1 cellular context compared by ENCODE assay signal in the genomic region with DNA sequence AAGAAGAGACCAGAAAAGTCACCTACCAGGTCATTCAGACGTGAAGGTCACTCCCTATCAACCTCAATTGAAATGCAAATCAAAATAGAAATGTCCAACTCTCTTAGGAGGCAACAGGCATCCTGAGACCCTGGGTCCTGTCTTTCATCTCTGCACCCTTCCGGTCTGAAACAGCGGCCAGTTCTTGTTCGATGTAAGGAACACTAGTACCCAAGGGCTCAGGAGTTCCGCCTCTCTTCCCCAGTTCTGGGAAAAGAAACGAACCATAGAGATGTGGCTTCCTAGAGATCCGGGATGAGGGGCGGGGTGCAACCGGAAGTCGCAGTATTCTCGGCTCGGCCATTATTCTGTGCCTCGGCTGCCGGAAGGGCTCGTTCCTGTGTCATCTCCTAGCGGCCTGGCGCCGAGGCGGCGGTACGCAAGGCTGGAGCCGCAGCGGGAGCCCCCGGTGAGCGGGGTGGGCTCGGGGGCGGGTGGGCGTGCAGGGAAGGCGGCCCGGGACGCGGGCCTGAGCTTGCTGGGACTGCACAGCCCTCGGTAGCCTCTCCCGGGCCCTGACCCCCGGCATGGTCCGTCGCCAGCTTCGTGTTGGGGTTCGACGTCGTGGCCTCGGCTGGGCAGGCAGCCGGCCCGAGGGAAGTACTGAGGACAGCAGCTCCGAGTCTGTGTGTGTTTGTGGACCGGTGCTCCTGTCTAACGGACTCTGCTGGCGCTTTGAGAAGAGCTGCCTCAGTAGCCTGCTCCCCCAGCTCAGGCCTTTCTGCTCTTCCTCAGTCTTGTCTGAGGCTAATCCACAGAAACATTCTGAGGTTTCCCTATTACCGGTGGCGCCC.
TF ChIP-seq lines count a peak whose summit lies in the region.

A gene (plus strand): TSS at position 341 of the 833 bp plus-strand sequence. CDS start 4,119 bp downstream, outside the sequence.

TF ChIP-seq in K562, 482 proteins besides CTCF, POLR2A, EP300 and RAD21 (continued from another document and continues in another):
- TF ChIP-seq, protein P1, sequence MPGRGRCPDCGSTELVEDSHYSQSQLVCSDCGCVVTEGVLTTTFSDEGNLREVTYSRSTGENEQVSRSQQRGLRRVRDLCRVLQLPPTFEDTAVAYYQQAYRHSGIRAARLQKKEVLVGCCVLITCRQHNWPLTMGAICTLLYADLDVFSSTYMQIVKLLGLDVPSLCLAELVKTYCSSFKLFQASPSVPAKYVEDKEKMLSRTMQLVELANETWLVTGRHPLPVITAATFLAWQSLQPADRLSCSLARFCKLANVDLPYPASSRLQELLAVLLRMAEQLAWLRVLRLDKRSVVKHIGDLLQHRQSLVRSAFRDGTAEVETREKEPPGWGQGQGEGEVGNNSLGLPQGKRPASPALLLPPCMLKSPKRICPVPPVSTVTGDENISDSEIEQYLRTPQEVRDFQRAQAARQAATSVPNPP (IDR thresholded peaks at IDR 0.05; ENCODE audit: borderline replicate concordance, insufficient read depth, insufficient read length) = no peak
- TF ChIP-seq PHF21A (IDR thresholded peaks at IDR 0.05; ENCODE audit: borderline replicate concordance, low read depth) (0 out of 2 replicates have a peak, but pooled peaks have one; percentile 23), RNF2 (IDR thresholded peaks at IDR 0.05) (peak; percentile 47; the same call in 1 of the 2 replicates), SETDB1 (IDR thresholded peaks at IDR 0.05; ENCODE audit: low read length) (no peak), HMGN3 (IDR thresholded peaks at IDR 0.05; ENCODE audit: borderline replicate concordance, extremely low read depth, insufficient read length, low read depth, low read length) (peak; percentile 79), GABPA (tag; conservative IDR thresholded peaks at IDR 0.05; ENCODE audit: low read depth) (peak; percentile 98), NFIC (IDR thresholded peaks at IDR 0.05) (peak; percentile 49), POLR2AphosphoS2 (IDR thresholded peaks at IDR 0.05; ENCODE audit: low read length) (no peak), SOX6 (IDR thresholded peaks at IDR 0.05) (peak; percentile 77), SREBF2 (CRISPR knock-in tag; IDR thresholded peaks at IDR 0.05) (no peak), MEIS2 (IDR thresholded peaks at IDR 0.05; ENCODE audit: partially characterized antibody) (peak; percentile 24), ZNF140 (CRISPR knock-in tag; IDR thresholded peaks at IDR 0.05) (no peak), ZKSCAN1 (IDR thresholded peaks at IDR 0.05; ENCODE audit: low read depth, low read length) (no peak), RBM39 (optimal IDR thresholded peaks at IDR 0.05; ENCODE audit: low read depth, low read length) (no peak), CBX2 (IDR thresholded peaks at IDR 0.05; ENCODE audit: insufficient read depth, low read length, poor library complexity, severe bottlenecking) (no peak), ASH1L (IDR thresholded peaks at IDR 0.05; ENCODE audit: borderline replicate concordance, low read depth, partially characterized antibody) (no peak), FOXJ2 (tag; IDR thresholded peaks at IDR 0.05) (no peak), NR4A1 (CRISPR knock-in tag; IDR thresholded peaks at IDR 0.05) (0 out of 2 replicates have a peak, but pooled peaks have one; percentile 8), NR4A1 (tag; IDR thresholded peaks at IDR 0.05) (no peak), FOXM1 (IDR thresholded peaks at IDR 0.05; ENCODE audit: low read depth) (peak; percentile 53), FOXM1 (CRISPR knock-in tag; IDR thresholded peaks at IDR 0.05; ENCODE audit: low read depth) (peak; percentile 80; the same call in 1 of the 2 replicates), GTF2F1 (IDR thresholded peaks at IDR 0.05; ENCODE audit: low read depth, low read length) (no peak), ZNF717 (CRISPR knock-in tag; IDR thresholded peaks at IDR 0.05) (no peak), KDM4B (IDR thresholded peaks at IDR 0.05; ENCODE audit: borderline replicate concordance in 2 of 2, low read depth in 1 of 2) (peak in 1 of 2 experiments; percentile 90; a peak in 2 of 4 replicates), ZNF584 (CRISPR knock-in tag; IDR thresholded peaks at IDR 0.05; ENCODE audit: low read depth) (no peak), CBX1 (IDR thresholded peaks at IDR 0.05; ENCODE audit: low read depth) (peak; percentile 60; the same call in 1 of the 2 replicates), ZBED1 (IDR thresholded peaks at IDR 0.05) (no peak), PRMT5 (CRISPR knock-in tag; IDR thresholded peaks at IDR 0.05) (0 out of 2 replicates have a peak, but pooled peaks have one; percentile 31), EP400 (IDR thresholded peaks at IDR 0.05) (peak; percentile 84), MECOM (CRISPR knock-in tag; IDR thresholded peaks at IDR 0.05) (no peak), TEAD2 (tag; IDR thresholded peaks at IDR 0.05) (no peak), CCNT2 (IDR thresholded peaks at IDR 0.05; ENCODE audit: borderline replicate concordance, extremely low read depth, insufficient read length, low read depth, low read length) (peak; percentile 34), BRF1 (IDR thresholded peaks at IDR 0.05; ENCODE audit: borderline replicate concordance, extremely low read depth, insufficient read length) (no peak), SMARCA5 (IDR thresholded peaks at IDR 0.05) (no peak), MAZ (CRISPR knock-in tag; conservative IDR thresholded peaks at IDR 0.05 in 1 of 2, IDR thresholded peaks at IDR 0.05 in 1 of 2) (peak; percentile 78 to 95)
- TF ChIP-seq, protein P2, sequence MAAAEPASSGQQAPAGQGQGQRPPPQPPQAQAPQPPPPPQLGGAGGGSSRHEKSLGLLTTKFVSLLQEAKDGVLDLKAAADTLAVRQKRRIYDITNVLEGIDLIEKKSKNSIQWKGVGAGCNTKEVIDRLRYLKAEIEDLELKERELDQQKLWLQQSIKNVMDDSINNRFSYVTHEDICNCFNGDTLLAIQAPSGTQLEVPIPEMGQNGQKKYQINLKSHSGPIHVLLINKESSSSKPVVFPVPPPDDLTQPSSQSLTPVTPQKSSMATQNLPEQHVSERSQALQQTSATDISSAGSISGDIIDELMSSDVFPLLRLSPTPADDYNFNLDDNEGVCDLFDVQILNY (CRISPR knock-in tag; IDR thresholded peaks at IDR 0.05) = no peak
- TF ChIP-seq, protein P3, sequence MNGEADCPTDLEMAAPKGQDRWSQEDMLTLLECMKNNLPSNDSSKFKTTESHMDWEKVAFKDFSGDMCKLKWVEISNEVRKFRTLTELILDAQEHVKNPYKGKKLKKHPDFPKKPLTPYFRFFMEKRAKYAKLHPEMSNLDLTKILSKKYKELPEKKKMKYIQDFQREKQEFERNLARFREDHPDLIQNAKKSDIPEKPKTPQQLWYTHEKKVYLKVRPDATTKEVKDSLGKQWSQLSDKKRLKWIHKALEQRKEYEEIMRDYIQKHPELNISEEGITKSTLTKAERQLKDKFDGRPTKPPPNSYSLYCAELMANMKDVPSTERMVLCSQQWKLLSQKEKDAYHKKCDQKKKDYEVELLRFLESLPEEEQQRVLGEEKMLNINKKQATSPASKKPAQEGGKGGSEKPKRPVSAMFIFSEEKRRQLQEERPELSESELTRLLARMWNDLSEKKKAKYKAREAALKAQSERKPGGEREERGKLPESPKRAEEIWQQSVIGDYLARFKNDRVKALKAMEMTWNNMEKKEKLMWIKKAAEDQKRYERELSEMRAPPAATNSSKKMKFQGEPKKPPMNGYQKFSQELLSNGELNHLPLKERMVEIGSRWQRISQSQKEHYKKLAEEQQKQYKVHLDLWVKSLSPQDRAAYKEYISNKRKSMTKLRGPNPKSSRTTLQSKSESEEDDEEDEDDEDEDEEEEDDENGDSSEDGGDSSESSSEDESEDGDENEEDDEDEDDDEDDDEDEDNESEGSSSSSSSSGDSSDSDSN (IDR thresholded peaks at IDR 0.05; ENCODE audit: borderline replicate concordance in 1 of 2, low read depth in 2 of 2, low read length in 2 of 2) = peak; percentile 83 to 85
- TF ChIP-seq, protein P4, sequence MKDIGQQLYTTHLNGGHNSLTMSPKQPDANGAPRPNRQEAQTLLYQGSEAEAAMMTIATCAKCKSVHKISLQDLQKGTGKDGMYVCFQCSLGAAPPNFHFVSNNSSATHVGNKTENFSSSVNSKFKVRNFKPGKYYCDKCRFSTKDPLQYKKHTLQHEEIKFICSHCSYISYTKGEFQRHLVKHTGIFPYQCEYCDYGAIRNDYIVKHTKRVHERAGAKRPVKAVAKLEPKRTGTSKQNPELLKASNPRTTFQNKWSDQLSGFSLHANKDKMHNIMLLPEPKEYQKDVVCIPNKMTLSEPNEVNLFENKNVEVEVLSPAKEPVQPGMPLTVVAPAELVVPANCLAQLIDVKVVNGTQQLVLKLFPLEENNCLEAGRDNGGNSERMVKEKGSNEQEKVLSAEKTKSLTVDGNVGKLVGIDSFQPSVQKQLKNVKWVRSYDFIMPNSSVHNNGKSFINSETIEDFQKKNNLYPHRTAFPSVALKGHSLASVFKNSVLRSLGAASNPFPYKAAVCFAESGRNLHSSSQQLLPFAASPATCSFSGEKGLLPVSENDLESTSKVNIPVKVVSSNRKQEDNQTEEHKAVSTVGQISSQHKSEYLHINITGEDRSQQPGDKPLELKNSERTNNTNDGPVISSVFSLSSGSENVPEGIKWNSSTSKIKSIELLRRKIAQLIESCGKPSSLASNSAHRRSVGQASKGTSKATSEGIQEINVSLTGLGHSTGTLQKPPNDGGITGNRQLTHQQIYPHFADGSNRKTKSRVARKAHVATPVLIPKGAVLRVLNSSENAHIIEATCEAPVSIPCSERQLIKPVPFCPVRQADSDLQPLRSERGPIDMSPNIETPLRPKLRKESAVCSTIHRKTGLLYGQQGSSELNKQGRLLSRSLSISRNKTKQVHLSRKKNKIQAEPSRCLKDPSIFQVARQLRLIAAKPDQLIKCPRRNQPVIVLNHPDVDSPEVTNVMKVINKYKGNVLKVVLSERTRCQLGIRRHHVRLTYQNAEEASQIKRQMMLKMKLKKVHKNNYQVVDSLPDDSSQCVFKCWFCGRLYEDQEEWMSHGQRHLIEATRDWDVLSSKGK (CRISPR knock-in tag; IDR thresholded peaks at IDR 0.05) = no peak
- TF ChIP-seq, protein P5, sequence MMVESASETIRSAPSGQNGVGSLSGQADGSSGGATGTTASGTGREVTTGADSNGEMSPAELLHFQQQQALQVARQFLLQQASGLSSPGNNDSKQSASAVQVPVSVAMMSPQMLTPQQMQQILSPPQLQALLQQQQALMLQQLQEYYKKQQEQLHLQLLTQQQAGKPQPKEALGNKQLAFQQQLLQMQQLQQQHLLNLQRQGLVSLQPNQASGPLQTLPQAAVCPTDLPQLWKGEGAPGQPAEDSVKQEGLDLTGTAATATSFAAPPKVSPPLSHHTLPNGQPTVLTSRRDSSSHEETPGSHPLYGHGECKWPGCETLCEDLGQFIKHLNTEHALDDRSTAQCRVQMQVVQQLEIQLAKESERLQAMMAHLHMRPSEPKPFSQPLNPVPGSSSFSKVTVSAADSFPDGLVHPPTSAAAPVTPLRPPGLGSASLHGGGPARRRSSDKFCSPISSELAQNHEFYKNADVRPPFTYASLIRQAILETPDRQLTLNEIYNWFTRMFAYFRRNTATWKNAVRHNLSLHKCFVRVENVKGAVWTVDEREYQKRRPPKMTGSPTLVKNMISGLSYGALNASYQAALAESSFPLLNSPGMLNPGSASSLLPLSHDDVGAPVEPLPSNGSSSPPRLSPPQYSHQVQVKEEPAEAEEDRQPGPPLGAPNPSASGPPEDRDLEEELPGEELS (CRISPR knock-in tag; IDR thresholded peaks at IDR 0.05; ENCODE audit: borderline replicate concordance) = no peak
- TF ChIP-seq, protein P6, sequence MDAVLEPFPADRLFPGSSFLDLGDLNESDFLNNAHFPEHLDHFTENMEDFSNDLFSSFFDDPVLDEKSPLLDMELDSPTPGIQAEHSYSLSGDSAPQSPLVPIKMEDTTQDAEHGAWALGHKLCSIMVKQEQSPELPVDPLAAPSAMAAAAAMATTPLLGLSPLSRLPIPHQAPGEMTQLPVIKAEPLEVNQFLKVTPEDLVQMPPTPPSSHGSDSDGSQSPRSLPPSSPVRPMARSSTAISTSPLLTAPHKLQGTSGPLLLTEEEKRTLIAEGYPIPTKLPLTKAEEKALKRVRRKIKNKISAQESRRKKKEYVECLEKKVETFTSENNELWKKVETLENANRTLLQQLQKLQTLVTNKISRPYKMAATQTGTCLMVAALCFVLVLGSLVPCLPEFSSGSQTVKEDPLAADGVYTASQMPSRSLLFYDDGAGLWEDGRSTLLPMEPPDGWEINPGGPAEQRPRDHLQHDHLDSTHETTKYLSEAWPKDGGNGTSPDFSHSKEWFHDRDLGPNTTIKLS (IDR thresholded peaks at IDR 0.05; ENCODE audit: borderline replicate concordance, low read depth) = peak; percentile 74
- TF ChIP-seq, protein P7, sequence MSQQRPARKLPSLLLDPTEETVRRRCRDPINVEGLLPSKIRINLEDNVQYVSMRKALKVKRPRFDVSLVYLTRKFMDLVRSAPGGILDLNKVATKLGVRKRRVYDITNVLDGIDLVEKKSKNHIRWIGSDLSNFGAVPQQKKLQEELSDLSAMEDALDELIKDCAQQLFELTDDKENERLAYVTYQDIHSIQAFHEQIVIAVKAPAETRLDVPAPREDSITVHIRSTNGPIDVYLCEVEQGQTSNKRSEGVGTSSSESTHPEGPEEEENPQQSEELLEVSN (IDR thresholded peaks at IDR 0.05; ENCODE audit: borderline replicate concordance in 1 of 2, extremely low read depth in 1 of 2, insufficient read depth in 1 of 2, insufficient read length in 1 of 2, low read depth in 1 of 2, low read length in 1 of 2, poor library complexity in 1 of 2, severe bottlenecking in 1 of 2) = peak in 1 of 2 experiments; percentile 78
- TF ChIP-seq, protein P8, sequence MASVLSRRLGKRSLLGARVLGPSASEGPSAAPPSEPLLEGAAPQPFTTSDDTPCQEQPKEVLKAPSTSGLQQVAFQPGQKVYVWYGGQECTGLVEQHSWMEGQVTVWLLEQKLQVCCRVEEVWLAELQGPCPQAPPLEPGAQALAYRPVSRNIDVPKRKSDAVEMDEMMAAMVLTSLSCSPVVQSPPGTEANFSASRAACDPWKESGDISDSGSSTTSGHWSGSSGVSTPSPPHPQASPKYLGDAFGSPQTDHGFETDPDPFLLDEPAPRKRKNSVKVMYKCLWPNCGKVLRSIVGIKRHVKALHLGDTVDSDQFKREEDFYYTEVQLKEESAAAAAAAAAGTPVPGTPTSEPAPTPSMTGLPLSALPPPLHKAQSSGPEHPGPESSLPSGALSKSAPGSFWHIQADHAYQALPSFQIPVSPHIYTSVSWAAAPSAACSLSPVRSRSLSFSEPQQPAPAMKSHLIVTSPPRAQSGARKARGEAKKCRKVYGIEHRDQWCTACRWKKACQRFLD (CRISPR knock-in tag; IDR thresholded peaks at IDR 0.05) = no peak; the same call in 1 of the 2 replicates
- TF ChIP-seq, protein P9, sequence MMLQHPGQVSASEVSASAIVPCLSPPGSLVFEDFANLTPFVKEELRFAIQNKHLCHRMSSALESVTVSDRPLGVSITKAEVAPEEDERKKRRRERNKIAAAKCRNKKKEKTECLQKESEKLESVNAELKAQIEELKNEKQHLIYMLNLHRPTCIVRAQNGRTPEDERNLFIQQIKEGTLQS (IDR thresholded peaks at IDR 0.05) = no peak
- TF ChIP-seq, protein P9 (CRISPR knock-in tag; conservative IDR thresholded peaks at IDR 0.05) = no peak
- TF ChIP-seq, protein P10, sequence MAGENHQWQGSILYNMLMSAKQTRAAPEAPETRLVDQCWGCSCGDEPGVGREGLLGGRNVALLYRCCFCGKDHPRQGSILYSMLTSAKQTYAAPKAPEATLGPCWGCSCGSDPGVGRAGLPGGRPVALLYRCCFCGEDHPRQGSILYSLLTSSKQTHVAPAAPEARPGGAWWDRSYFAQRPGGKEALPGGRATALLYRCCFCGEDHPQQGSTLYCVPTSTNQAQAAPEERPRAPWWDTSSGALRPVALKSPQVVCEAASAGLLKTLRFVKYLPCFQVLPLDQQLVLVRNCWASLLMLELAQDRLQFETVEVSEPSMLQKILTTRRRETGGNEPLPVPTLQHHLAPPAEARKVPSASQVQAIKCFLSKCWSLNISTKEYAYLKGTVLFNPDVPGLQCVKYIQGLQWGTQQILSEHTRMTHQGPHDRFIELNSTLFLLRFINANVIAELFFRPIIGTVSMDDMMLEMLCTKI (IDR thresholded peaks at IDR 0.05; ENCODE audit: partially characterized antibody) = no peak
